ENCODE assay signal across 10 cellular contexts in the genomic region with DNA sequence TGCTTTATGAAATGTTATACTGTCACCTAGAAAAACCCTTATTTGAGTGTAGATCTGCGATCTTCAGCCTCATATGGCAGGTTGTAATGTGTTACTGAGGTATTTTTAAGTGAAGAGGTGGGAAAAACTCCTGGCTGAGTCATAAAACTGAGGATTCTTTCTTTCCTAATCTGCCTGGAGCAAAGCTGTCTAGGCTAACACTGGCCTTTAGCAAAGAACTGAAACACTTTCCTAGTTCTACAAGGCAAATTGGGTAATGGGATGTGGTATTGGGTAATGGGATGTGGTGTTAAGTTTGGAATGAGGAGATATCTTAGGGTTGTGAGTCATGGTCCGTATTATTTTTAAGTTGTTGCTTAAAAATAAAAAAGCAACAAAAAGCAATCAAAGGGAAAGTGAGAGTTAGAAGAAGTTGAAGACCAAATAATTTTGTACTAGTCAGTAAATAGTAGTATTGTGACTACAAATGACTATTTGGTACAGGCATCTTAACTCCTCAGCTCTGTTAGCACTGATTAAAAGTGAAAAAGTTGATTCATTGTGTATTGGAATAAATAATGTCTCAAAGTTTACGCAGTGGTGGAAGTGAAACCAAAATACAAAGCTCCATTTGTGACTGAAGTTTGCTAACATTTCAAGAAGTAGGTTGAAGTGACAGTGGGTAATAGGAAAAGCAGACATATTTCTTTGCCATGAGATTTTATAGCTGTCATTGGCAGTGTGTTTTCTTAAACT.
DNase-seq lines count a peak whose midpoint lies in the region; ATAC-seq and TF ChIP-seq lines count a peak whose summit lies in the region.
"Had no signal": no experiment of that assay in that cellular context is flagged by ENCODE, and none has a peak within 500 bp of the region (broad histone marks: within the 10 kb centered on the region; RNA-seq: fewer than 3 reads in every experiment).

No MANE protein-coding gene starts in this region.

- peak overlapping the region; percentile 78 for H3K9ac ChIP-seq in adipocyte (ENCODE audit: low read length)

- no peak for TF ChIP-seq CTCF in lower leg skin (IDR thresholded peaks at IDR 0.05)
- TF ChIP-seq CTCF in CD8-positive, alpha-beta T cell (IDR thresholded peaks at IDR 0.05) = no peak

- no peak overlapping the region for H3K27ac Mint-ChIP-seq in CD8-positive, alpha-beta T cell

- no peaks in the 10 kb centered on the region for H3K9me3 ChIP-seq in adipocyte (ENCODE audit: control insufficient read depth, low read length)
- no peaks in the 10 kb centered on the region for H3K9me3 ChIP-seq in CD8-positive, alpha-beta T cell (ENCODE audit: low read length)
- H3K9me3 ChIP-seq: body of pancreas had no signal

- no peaks in the 10 kb centered on the region for H3K9me3 Mint-ChIP-seq in CD8-positive, alpha-beta T cell

- no peak overlapping the region for H3K4me3 Mint-ChIP-seq in CD8-positive, alpha-beta T cell

- POLR2A ChIA-PET in CD8-positive, alpha-beta T cell (lab: Charles Lee) = interaction anchor here (0.6 kb wide), 1 partner anchor 95 kb away, joined by 3 read pairs; no protein-coding TSS in a partner anchor

- intact Hi-C loops in lower leg skin (cut with DNase I; ENCODE audit: low total_unique reads) = no loop called here
- intact Hi-C loops in CD8-positive, alpha-beta T cell (cut with DNase I, micrococcal nuclease) = no loop called here

- CTCF ChIA-PET in CD8-positive, alpha-beta T cell (lab: Charles Lee) = no interaction called here

- H3K4me1 Mint-ChIP-seq in CD8-positive, alpha-beta T cell (ENCODE audit: low read depth) = peaks cover 43% of the 10 kb centered on the region

- H3K36me3 ChIP-seq in adipocyte (ENCODE audit: control insufficient read depth, insufficient read depth, low read length, severe bottlenecking) = no peaks in the 10 kb centered on the region
- no peaks in the 10 kb centered on the region for H3K36me3 ChIP-seq in CD8-positive, alpha-beta T cell (ENCODE audit: insufficient read depth, low read length)

- no peaks in the 10 kb centered on the region for H3K27me3 Mint-ChIP-seq in CD8-positive, alpha-beta T cell (ENCODE audit: low read depth)

- TF ChIP-seq POLR2A in lower leg skin (IDR thresholded peaks at IDR 0.05) = no peak

- no peak overlapping the region for H3K27ac ChIP-seq in CD8-positive, alpha-beta T cell (ENCODE audit: low read depth, low read length)
- H3K27ac ChIP-seq: body of pancreas had no signal

- WGBS in lower leg skin, 2 donors = 74 to 77% methylated on average over 3 of the region's 3 CpGs

- peaks cover 32% of the 10 kb centered on the region for H3K4me1 ChIP-seq in adipocyte (ENCODE audit: control insufficient read depth, insufficient read depth, low read length)
- H3K4me1 ChIP-seq in CD8-positive, alpha-beta T cell (ENCODE audit: insufficient read depth, low read length) = peaks cover 16% of the 10 kb centered on the region

- H3K4me3 ChIP-seq in adipocyte (ENCODE audit: low read length) = peak overlapping the region; percentile 83
- no peak overlapping the region for H3K4me3 ChIP-seq in skeletal muscle cell (ENCODE audit: low read depth, low read length)
- H3K4me3 ChIP-seq in lower leg skin (ENCODE audit: low read depth, poor library complexity, severe bottlenecking) = no peak overlapping the region
- H3K4me3 ChIP-seq in CD8-positive, alpha-beta T cell (ENCODE audit: low read depth, low read length) = no peak overlapping the region
- H3K4me3 ChIP-seq: body of pancreas had no signal

- no peaks in the 10 kb centered on the region for H3K27me3 ChIP-seq in adipocyte (replicated peaks; ENCODE audit: control insufficient read depth, insufficient read depth, low read length)
- H3K27me3 ChIP-seq in CD8-positive, alpha-beta T cell (ENCODE audit: insufficient read depth, low read length) = no peaks in the 10 kb centered on the region
- H3K27me3 ChIP-seq: body of pancreas had no signal

- DNase-seq in adipocyte (ENCODE audit: low read depth) = peak; percentile 85
- DNase-seq in skeletal muscle cell (ENCODE audit: low read depth) = peak; percentile 61
- no peak for DNase-seq in lower leg skin (ENCODE audit: low spot score in 2 of 2)
- DNase-seq in CD8-positive, alpha-beta T cell = no peak
- DNase-seq in DMS79 treated with DMSO at 0.1 percent for 48 hours (lab: John Stamatoyannopoulos, UW) = no peak
- DNase-seq: stimulated activated CD4-positive, alpha-beta T cell treated with anti-CD3 and anti-CD28 coated beads, Interleukin-12 subunit alpha, Interleukin-12 subunit beta, amount 100 ng/mL, for 4 hours had no signal

- no peaks in the 10 kb centered on the region for H3K36me3 Mint-ChIP-seq in CD8-positive, alpha-beta T cell

- peak; percentile 70 for ATAC-seq in GM18870 (IDR thresholded peaks at IDR 0.05; ENCODE audit: unreplicated experiment)
- ATAC-seq in HG03460 (IDR thresholded peaks at IDR 0.05; ENCODE audit: unreplicated experiment) = peak; percentile 67
- ATAC-seq in GM19023 (IDR thresholded peaks at IDR 0.05; ENCODE audit: unreplicated experiment) = no peak
- no peak for ATAC-seq in CD8-positive, alpha-beta T cell
- ATAC-seq: body of pancreas had no signal

Comparison
In these comparisons a context has a peak if more than half of its experiments do, and no peak if none do; other contexts are left out.
1. ATAC-seq: peak in GM18870 (single experiment) and HG03460 (single experiment); none in GM19023 (single experiment) and CD8-positive, alpha-beta T cell (single experiment).
2. DNase-seq: peak in adipocyte (single experiment) and skeletal muscle cell (single experiment); none in lower leg skin (0 of 2), CD8-positive, alpha-beta T cell (0 of 7) and DMS79 treated with DMSO at 0.1 percent for 48 hours (single experiment).